ENCODE assay signal across 28 cellular contexts in genomic region chr1:31551206-31551605, GRCh38. TPM values are rescaled to one million over a fixed set of nuclear protein-coding genes. Genes with fewer than 3 reads are reported as not detected.
"Had no signal": no experiment of that assay in that cellular context is flagged by ENCODE, and none has a peak within 500 bp of the region (broad histone marks: within the 10 kb centered on the region; RNA-seq: fewer than 3 reads in every experiment).

No MANE protein-coding gene starts in this region.

- H3K27ac ChIP-seq: brain microvascular endothelial cell, dorsolateral prefrontal cortex, esophagus squamous epithelium, heart right ventricle, neutrophil, ovary, prostate gland, right atrium auricular region, thyroid gland, WERI-Rb-1 had no signal

- H3K27me3 ChIP-seq: brain microvascular endothelial cell, ovary, right atrium auricular region, thyroid gland had no signal

- H3K4me3 ChIP-seq: dorsolateral prefrontal cortex, esophagus squamous epithelium, heart right ventricle, ovary, prostate gland, right atrium auricular region, thyroid gland had no signal

- H3K4me3 Mint-ChIP-seq: activated CD4-positive, alpha-beta T cell treated with anti-CD3 and anti-CD28 coated beads, Interleukin-2, amount 10 ng/mL, durations not matched to agents 7 days and 5 days; activated CD8-positive, alpha-beta memory T cell treated with anti-CD3 and anti-CD28 coated beads, Interleukin-2, amount 10 ng/mL, durations not matched to agents 7 days and 5 days; activated CD8-positive, alpha-beta T cell treated with anti-CD3 and anti-CD28 coated beads for 36 hours; activated T-helper 1 cell treated with anti-CD3 and anti-CD28 coated beads, Interleukin-12 subunit alpha, Interleukin-12 subunit beta, Interleukin-2, Interleukin-4 antibody, amounts not matched to agents 30 ng/mL and 10 ng/mL and 1 ng/mL, durations not matched to agents 14 hours and 24 hours and 36 hours; effector memory CD8-positive, alpha-beta T cell; memory B cell; nephron; stimulated activated naive CD8-positive, alpha-beta T cell treated with anti-CD3 and anti-CD28 coated beads, Interleukin-15, Interleukin-2, amounts not matched to agents 100 ng/mL and 50 ng/mL, for 24 hours had no signal

- H3K36me3 ChIP-seq: brain microvascular endothelial cell, esophagus squamous epithelium, heart right ventricle, neutrophil, ovary, prostate gland, right atrium auricular region, thyroid gland, WERI-Rb-1 had no signal

- H3K27ac Mint-ChIP-seq: activated CD4-positive, alpha-beta T cell treated with anti-CD3 and anti-CD28 coated beads, Interleukin-2, amount 10 ng/mL, durations not matched to agents 7 days and 5 days; activated CD8-positive, alpha-beta memory T cell treated with anti-CD3 and anti-CD28 coated beads, Interleukin-2, amount 10 ng/mL, durations not matched to agents 7 days and 5 days; activated CD8-positive, alpha-beta T cell treated with anti-CD3 and anti-CD28 coated beads for 36 hours; activated T-helper 1 cell treated with anti-CD3 and anti-CD28 coated beads, Interleukin-12 subunit alpha, Interleukin-12 subunit beta, Interleukin-2, Interleukin-4 antibody, amounts not matched to agents 30 ng/mL and 10 ng/mL and 1 ng/mL, durations not matched to agents 14 hours and 24 hours and 36 hours; effector memory CD8-positive, alpha-beta T cell; memory B cell; nephron; stimulated activated naive CD8-positive, alpha-beta T cell treated with anti-CD3 and anti-CD28 coated beads, Interleukin-15, Interleukin-2, amounts not matched to agents 100 ng/mL and 50 ng/mL, for 24 hours had no signal

- H3K9me3 ChIP-seq: esophagus squamous epithelium, heart right ventricle, neutrophil, ovary, prostate gland, right atrium auricular region, thyroid gland had no signal

- ATAC-seq: activated CD8-positive, alpha-beta memory T cell treated with anti-CD3 and anti-CD28 coated beads, Interleukin-2, amount 10 ng/mL, durations not matched to agents 7 days and 5 days; activated CD8-positive, alpha-beta T cell treated with anti-CD3 and anti-CD28 coated beads for 36 hours; effector memory CD8-positive, alpha-beta T cell; heart right ventricle; left colon had no signal

- H3K9me3 Mint-ChIP-seq: activated CD4-positive, alpha-beta T cell treated with anti-CD3 and anti-CD28 coated beads, Interleukin-2, amount 10 ng/mL, durations not matched to agents 7 days and 5 days; activated CD8-positive, alpha-beta T cell treated with anti-CD3 and anti-CD28 coated beads for 36 hours; activated T-helper 1 cell treated with anti-CD3 and anti-CD28 coated beads, Interleukin-12 subunit alpha, Interleukin-12 subunit beta, Interleukin-2, Interleukin-4 antibody, amounts not matched to agents 30 ng/mL and 10 ng/mL and 1 ng/mL, durations not matched to agents 14 hours and 24 hours and 36 hours; effector memory CD8-positive, alpha-beta T cell; memory B cell; nephron; stimulated activated naive CD8-positive, alpha-beta T cell treated with anti-CD3 and anti-CD28 coated beads, Interleukin-15, Interleukin-2, amounts not matched to agents 100 ng/mL and 50 ng/mL, for 24 hours had no signal

- H3K36me3 Mint-ChIP-seq: activated CD8-positive, alpha-beta memory T cell treated with anti-CD3 and anti-CD28 coated beads, Interleukin-2, amount 10 ng/mL, durations not matched to agents 7 days and 5 days; memory B cell had no signal

- DNase-seq: activated CD4-positive, alpha-beta T cell treated with anti-CD3 and anti-CD28 coated beads, Interleukin-2, amount 10 ng/mL, durations not matched to agents 7 days and 5 days; activated CD4-positive, CD25-positive, alpha-beta regulatory T cell treated with anti-CD3 and anti-CD28 coated beads, Interleukin-2, amount 50 U/mL, for 72 hours; activated CD8-positive, alpha-beta memory T cell treated with anti-CD3 and anti-CD28 coated beads, Interleukin-2, amount 10 ng/mL, durations not matched to agents 7 days and 5 days; activated CD8-positive, alpha-beta T cell treated with anti-CD3 and anti-CD28 coated beads for 36 hours; activated gamma-delta T cell; activated naive CD4-positive, alpha-beta T cell treated with anti-CD3 and anti-CD28 coated beads, Interleukin-2, amount 50 U/mL, for 16 hours; activated T-cell treated with anti-CD3 and anti-CD28 coated beads for 4 hours; aorta; brain microvascular endothelial cell; caudate nucleus; dorsolateral prefrontal cortex; effector memory CD8-positive, alpha-beta T cell; esophagus squamous epithelium; foreskin fibroblast; heart right ventricle; left colon; ovary; stimulated activated CD4-positive, alpha-beta T cell treated with anti-CD3 and anti-CD28 coated beads, Interleukin-4, amount 100 ng/mL, for 4 hours; substantia nigra; thyroid gland; WERI-Rb-1 had no signal

RNA-seq across cellular contexts. Expression of gene TINAGL1, which starts 25.1 kb away (rescaled TPM):
- total RNA-seq: activated CD4-positive, alpha-beta T cell treated with anti-CD3 and anti-CD28 coated beads, Interleukin-2, amount 10 ng/mL, durations not matched to agents 7 days and 5 days; activated CD8-positive, alpha-beta memory T cell treated with anti-CD3 and anti-CD28 coated beads, Interleukin-2, amount 10 ng/mL, durations not matched to agents 7 days and 5 days; activated CD8-positive, alpha-beta T cell treated with anti-CD3 and anti-CD28 coated beads for 36 hours; activated T-helper 1 cell treated with anti-CD3 and anti-CD28 coated beads, Interleukin-12 subunit alpha, Interleukin-12 subunit beta, Interleukin-2, Interleukin-4 antibody, amounts not matched to agents 30 ng/mL and 10 ng/mL and 1 ng/mL, durations not matched to agents 14 hours and 24 hours and 36 hours had no signal
